In genomic region chr2:38380397-38381130, GRCh38 we compare ENCODE assay signal across 1 cellular context.
A peak's percentile ranks its signal among the peaks of the same experiment; 100 is the strongest.
TF ChIP-seq lines count a peak whose summit lies in the region.

No MANE protein-coding gene starts in this region.

TF ChIP-seq in HepG2, 621 proteins besides CTCF, POLR2A, EP300 and RAD21 (continued from another document):
- TF ChIP-seq ZNF496 (CRISPR knock-in tag; IDR thresholded peaks at IDR 0.05; ENCODE audit: insufficient replicate concordance) (no peak), NR2C2 (CRISPR knock-in tag; IDR thresholded peaks at IDR 0.05; ENCODE audit: borderline replicate concordance) (no peak), ZNF614 (CRISPR knock-in tag; IDR thresholded peaks at IDR 0.05; ENCODE audit: borderline replicate concordance) (no peak), BHLHE40 (IDR thresholded peaks at IDR 0.05; ENCODE audit: low read length) (no peak), RXRB (CRISPR knock-in tag; IDR thresholded peaks at IDR 0.05; ENCODE audit: borderline replicate concordance) (0 out of 2 replicates have a peak, but pooled peaks have one; percentile 47), MXD3 (CRISPR knock-in tag; IDR thresholded peaks at IDR 0.05) (no peak), ZFX (CRISPR knock-in tag; IDR thresholded peaks at IDR 0.05; ENCODE audit: low read depth) (no peak), NCOA2 (CRISPR knock-in tag; IDR thresholded peaks at IDR 0.05) (0 out of 2 replicates have a peak, but pooled peaks have one; percentile 31), ZNF678 (CRISPR knock-in tag; IDR thresholded peaks at IDR 0.05) (no peak), SAP130 (CRISPR knock-in tag; IDR thresholded peaks at IDR 0.05; ENCODE audit: low read depth) (peak; percentile 37; the same call in 1 of the 2 replicates), SOX13 (IDR thresholded peaks at IDR 0.05) (no peak), SOX13 (CRISPR knock-in tag; conservative IDR thresholded peaks at IDR 0.05 in 1 of 2, IDR thresholded peaks at IDR 0.05 in 1 of 2) (peak in 1 of 2 experiments; percentile 38; a peak in 1 of 4 replicates), KAT7 (CRISPR knock-in tag; IDR thresholded peaks at IDR 0.05; ENCODE audit: borderline replicate concordance) (peak; percentile 32; the same call in 1 of the 2 replicates), ZNF136 (CRISPR knock-in tag; IDR thresholded peaks at IDR 0.05; ENCODE audit: low read depth) (no peak), DMTF1 (CRISPR knock-in tag; IDR thresholded peaks at IDR 0.05) (no peak), MAFF (IDR thresholded peaks at IDR 0.05; ENCODE audit: low read depth, low read length) (no peak), ZNF232 (CRISPR knock-in tag; IDR thresholded peaks at IDR 0.05; ENCODE audit: borderline replicate concordance) (no peak), TEAD2 (CRISPR knock-in tag; IDR thresholded peaks at IDR 0.05) (no peak), ZNF121 (CRISPR knock-in tag; IDR thresholded peaks at IDR 0.05) (no peak), RORA (CRISPR knock-in tag; IDR thresholded peaks at IDR 0.05) (no peak), ETV5 (CRISPR knock-in tag; IDR thresholded peaks at IDR 0.05; ENCODE audit: borderline replicate concordance) (peak; percentile 48; the same call in 1 of the 2 replicates), CBFB (CRISPR knock-in tag; IDR thresholded peaks at IDR 0.05) (0 out of 2 replicates have a peak, but pooled peaks have one; percentile 27), DZIP1 (CRISPR knock-in tag; IDR thresholded peaks at IDR 0.05) (no peak), ATAD3A (CRISPR knock-in tag; IDR thresholded peaks at IDR 0.05) (no peak), RNF219 (CRISPR knock-in tag; IDR thresholded peaks at IDR 0.05) (no peak), SOX6 (IDR thresholded peaks at IDR 0.05) (no peak), SOX6 (CRISPR knock-in tag; IDR thresholded peaks at IDR 0.05) (peak; percentile 35; the same call in 1 of the 2 replicates), PHF21A (CRISPR knock-in tag; IDR thresholded peaks at IDR 0.05) (peak; percentile 72), ARID5B (CRISPR knock-in tag; IDR thresholded peaks at IDR 0.05) (peak; percentile 64), ZFP36L1 (CRISPR knock-in tag; IDR thresholded peaks at IDR 0.05) (no peak), NPAS2 (CRISPR knock-in tag; IDR thresholded peaks at IDR 0.05; ENCODE audit: borderline replicate concordance) (no peak)
- TF ChIP-seq, protein P1, sequence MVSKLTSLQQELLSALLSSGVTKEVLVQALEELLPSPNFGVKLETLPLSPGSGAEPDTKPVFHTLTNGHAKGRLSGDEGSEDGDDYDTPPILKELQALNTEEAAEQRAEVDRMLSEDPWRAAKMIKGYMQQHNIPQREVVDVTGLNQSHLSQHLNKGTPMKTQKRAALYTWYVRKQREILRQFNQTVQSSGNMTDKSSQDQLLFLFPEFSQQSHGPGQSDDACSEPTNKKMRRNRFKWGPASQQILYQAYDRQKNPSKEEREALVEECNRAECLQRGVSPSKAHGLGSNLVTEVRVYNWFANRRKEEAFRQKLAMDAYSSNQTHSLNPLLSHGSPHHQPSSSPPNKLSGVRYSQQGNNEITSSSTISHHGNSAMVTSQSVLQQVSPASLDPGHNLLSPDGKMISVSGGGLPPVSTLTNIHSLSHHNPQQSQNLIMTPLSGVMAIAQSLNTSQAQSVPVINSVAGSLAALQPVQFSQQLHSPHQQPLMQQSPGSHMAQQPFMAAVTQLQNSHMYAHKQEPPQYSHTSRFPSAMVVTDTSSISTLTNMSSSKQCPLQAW (CRISPR knock-in tag; IDR thresholded peaks at IDR 0.05) = 0 out of 2 replicates have a peak, but pooled peaks have one; percentile 22
- TF ChIP-seq, protein P2, sequence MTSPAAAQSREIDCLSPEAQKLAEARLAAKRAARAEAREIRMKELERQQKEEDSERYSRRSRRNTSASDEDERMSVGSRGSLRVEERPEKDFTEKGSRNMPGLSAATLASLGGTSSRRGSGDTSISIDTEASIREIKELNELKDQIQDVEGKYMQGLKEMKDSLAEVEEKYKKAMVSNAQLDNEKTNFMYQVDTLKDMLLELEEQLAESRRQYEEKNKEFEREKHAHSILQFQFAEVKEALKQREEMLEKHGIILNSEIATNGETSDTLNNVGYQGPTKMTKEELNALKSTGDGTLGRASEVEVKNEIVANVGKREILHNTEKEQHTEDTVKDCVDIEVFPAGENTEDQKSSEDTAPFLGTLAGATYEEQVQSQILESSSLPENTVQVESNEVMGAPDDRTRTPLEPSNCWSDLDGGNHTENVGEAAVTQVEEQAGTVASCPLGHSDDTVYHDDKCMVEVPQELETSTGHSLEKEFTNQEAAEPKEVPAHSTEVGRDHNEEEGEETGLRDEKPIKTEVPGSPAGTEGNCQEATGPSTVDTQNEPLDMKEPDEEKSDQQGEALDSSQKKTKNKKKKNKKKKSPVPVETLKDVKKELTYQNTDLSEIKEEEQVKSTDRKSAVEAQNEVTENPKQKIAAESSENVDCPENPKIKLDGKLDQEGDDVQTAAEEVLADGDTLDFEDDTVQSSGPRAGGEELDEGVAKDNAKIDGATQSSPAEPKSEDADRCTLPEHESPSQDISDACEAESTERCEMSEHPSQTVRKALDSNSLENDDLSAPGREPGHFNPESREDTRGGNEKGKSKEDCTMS (CRISPR knock-in tag; conservative IDR thresholded peaks at IDR 0.05) = no peak
- TF ChIP-seq, protein P3, sequence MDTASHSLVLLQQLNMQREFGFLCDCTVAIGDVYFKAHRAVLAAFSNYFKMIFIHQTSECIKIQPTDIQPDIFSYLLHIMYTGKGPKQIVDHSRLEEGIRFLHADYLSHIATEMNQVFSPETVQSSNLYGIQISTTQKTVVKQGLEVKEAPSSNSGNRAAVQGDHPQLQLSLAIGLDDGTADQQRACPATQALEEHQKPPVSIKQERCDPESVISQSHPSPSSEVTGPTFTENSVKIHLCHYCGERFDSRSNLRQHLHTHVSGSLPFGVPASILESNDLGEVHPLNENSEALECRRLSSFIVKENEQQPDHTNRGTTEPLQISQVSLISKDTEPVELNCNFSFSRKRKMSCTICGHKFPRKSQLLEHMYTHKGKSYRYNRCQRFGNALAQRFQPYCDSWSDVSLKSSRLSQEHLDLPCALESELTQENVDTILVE (CRISPR knock-in tag; IDR thresholded peaks at IDR 0.05) = no peak
- TF ChIP-seq, protein P4, sequence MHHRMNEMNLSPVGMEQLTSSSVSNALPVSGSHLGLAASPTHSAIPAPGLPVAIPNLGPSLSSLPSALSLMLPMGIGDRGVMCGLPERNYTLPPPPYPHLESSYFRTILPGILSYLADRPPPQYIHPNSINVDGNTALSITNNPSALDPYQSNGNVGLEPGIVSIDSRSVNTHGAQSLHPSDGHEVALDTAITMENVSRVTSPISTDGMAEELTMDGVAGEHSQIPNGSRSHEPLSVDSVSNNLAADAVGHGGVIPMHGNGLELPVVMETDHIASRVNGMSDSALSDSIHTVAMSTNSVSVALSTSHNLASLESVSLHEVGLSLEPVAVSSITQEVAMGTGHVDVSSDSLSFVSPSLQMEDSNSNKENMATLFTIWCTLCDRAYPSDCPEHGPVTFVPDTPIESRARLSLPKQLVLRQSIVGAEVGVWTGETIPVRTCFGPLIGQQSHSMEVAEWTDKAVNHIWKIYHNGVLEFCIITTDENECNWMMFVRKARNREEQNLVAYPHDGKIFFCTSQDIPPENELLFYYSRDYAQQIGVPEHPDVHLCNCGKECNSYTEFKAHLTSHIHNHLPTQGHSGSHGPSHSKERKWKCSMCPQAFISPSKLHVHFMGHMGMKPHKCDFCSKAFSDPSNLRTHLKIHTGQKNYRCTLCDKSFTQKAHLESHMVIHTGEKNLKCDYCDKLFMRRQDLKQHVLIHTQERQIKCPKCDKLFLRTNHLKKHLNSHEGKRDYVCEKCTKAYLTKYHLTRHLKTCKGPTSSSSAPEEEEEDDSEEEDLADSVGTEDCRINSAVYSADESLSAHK (CRISPR knock-in tag; IDR thresholded peaks at IDR 0.05; ENCODE audit: borderline replicate concordance) = no peak
